In genomic region chr1:15934211-15935055, GRCh38 we compare ENCODE assay signal across 17 cellular contexts. TPM values are rescaled to one million over a fixed set of nuclear protein-coding genes. Genes with fewer than 3 reads are reported as not detected.
DNase-seq lines count a peak whose midpoint lies in the region; TF ChIP-seq lines count a peak whose summit lies in the region.
"Had no signal": no experiment of that assay in that cellular context is flagged by ENCODE, and none has a peak within 500 bp of the region (broad histone marks: within the 10 kb centered on the region; RNA-seq: fewer than 3 reads in every experiment).

No MANE protein-coding gene starts in this region.

- CTCF ChIA-PET in RWPE1 (lab: Yijun Ruan, JAX), result no interaction called here

- TF ChIP-seq POLR2A in lower leg skin (IDR thresholded peaks at IDR 0.05), result no peak

- peak overlapping the region; percentile 72 for H3K27ac Mint-ChIP-seq in activated naive CD4-positive, alpha-beta T cell treated with anti-CD3 and anti-CD28 coated beads, Interleukin-2, amount 50 U/mL, for 24 hours
- no peak overlapping the region for H3K27ac Mint-ChIP-seq in type B pancreatic cell
- H3K27ac Mint-ChIP-seq: CD4-positive, alpha-beta T cell had no signal

- no peak overlapping the region for H3K4me3 ChIP-seq in lower leg skin (ENCODE audit: low read depth, poor library complexity, severe bottlenecking)
- H3K4me3 ChIP-seq: A549 had no signal

- intact Hi-C loops in lower leg skin (cut with DNase I; ENCODE audit: low total_unique reads), result no loop called here

- POLR2A ChIA-PET in RWPE1 (lab: Yijun Ruan, JAX; ENCODE audit: low non-redundant PET), result no interaction called here

- TF ChIP-seq CTCF in RWPE1 (conservative IDR thresholded peaks at IDR 0.05; ENCODE audit: low read depth) (no peak), lower leg skin (IDR thresholded peaks at IDR 0.05) (no peak), type B pancreatic cell (conservative IDR thresholded peaks at IDR 0.05) (no peak)

- H3K36me3 Mint-ChIP-seq in activated naive CD4-positive, alpha-beta T cell treated with anti-CD3 and anti-CD28 coated beads, Interleukin-2, amount 50 U/mL, for 24 hours, result peaks cover 33% of the 10 kb centered on the region
- peaks cover 41% of the 10 kb centered on the region for H3K36me3 Mint-ChIP-seq in type B pancreatic cell

- no peaks in the 10 kb centered on the region for H3K27me3 Mint-ChIP-seq in activated naive CD4-positive, alpha-beta T cell treated with anti-CD3 and anti-CD28 coated beads, Interleukin-2, amount 50 U/mL, for 24 hours
- H3K27me3 Mint-ChIP-seq in type B pancreatic cell, result no peaks in the 10 kb centered on the region
- H3K27me3 Mint-ChIP-seq: CD4-positive, alpha-beta T cell had no signal

- H3K9me3 Mint-ChIP-seq in activated naive CD4-positive, alpha-beta T cell treated with anti-CD3 and anti-CD28 coated beads, Interleukin-2, amount 50 U/mL, for 24 hours, result no peaks in the 10 kb centered on the region
- H3K9me3 Mint-ChIP-seq in type B pancreatic cell, result no peaks in the 10 kb centered on the region
- H3K9me3 Mint-ChIP-seq: CD4-positive, alpha-beta T cell had no signal

- WGBS in lower leg skin, 2 donors, result 93 to 94% methylated on average over 41 to 42 of the region's 42 CpGs

- peak overlapping the region; percentile 75 for H3K27ac ChIP-seq in RWPE1
- H3K27ac ChIP-seq: A549 had no signal

- no peak for DNase-seq in activated naive CD4-positive, alpha-beta T cell (lab: John Stamatoyannopoulos, UW)
- DNase-seq in RWPE1 (ENCODE audit: low spot score), result no peak
- peak; percentile 11 to 83 for DNase-seq in lower leg skin (ENCODE audit: low spot score in 2 of 2)
- DNase-seq in type B pancreatic cell (ENCODE audit: extremely low spot score, unreplicated experiment), result peak; percentile 66
- DNase-seq in HK-2 (ENCODE audit: unreplicated experiment), result no peak
- DNase-seq in glomerular visceral epithelial cell (ENCODE audit: extremely low spot score), result no peak
- DNase-seq: Calu3; CD4-positive, alpha-beta T cell; DND-41; GDM1; NCI-H1105 treated with DMSO at 0.1 percent for 48 hours; NCI-H1930; NCI-H2171; NCI-H82; Right ventricle myocardium superior had no signal

- peaks cover 8% of the 10 kb centered on the region for H3K4me1 Mint-ChIP-seq in activated naive CD4-positive, alpha-beta T cell treated with anti-CD3 and anti-CD28 coated beads, Interleukin-2, amount 50 U/mL, for 24 hours
- no peaks in the 10 kb centered on the region for H3K4me1 Mint-ChIP-seq in type B pancreatic cell (ENCODE audit: unreplicated experiment)

- no peak overlapping the region for H3K4me3 Mint-ChIP-seq in activated naive CD4-positive, alpha-beta T cell treated with anti-CD3 and anti-CD28 coated beads, Interleukin-2, amount 50 U/mL, for 24 hours
- H3K4me3 Mint-ChIP-seq in type B pancreatic cell, result no peak overlapping the region
- H3K4me3 Mint-ChIP-seq: CD4-positive, alpha-beta T cell had no signal

RNA-seq across cellular contexts. Expression of gene ZBTB17, which starts 41.5 kb away (rescaled TPM):
- total RNA-seq in lower leg skin (10 to 100 TPM; 25.9 to 42.4 (median 29.3) TPM), type B pancreatic cell (ENCODE audit: low replicate concordance) (27.8 and 42.2 TPM in 2 replicates)

Comparison
In these comparisons a context has a peak if more than half of its experiments do, and no peak if none do; other contexts are left out.
1. DNase-seq: peak in lower leg skin (2 of 2) and type B pancreatic cell (single experiment); none in activated naive CD4-positive, alpha-beta T cell (0 of 4), RWPE1 (single experiment), HK-2 (single experiment) and glomerular visceral epithelial cell (single experiment).